27 cellular contexts compared by ENCODE assay signal in the genomic region with DNA sequence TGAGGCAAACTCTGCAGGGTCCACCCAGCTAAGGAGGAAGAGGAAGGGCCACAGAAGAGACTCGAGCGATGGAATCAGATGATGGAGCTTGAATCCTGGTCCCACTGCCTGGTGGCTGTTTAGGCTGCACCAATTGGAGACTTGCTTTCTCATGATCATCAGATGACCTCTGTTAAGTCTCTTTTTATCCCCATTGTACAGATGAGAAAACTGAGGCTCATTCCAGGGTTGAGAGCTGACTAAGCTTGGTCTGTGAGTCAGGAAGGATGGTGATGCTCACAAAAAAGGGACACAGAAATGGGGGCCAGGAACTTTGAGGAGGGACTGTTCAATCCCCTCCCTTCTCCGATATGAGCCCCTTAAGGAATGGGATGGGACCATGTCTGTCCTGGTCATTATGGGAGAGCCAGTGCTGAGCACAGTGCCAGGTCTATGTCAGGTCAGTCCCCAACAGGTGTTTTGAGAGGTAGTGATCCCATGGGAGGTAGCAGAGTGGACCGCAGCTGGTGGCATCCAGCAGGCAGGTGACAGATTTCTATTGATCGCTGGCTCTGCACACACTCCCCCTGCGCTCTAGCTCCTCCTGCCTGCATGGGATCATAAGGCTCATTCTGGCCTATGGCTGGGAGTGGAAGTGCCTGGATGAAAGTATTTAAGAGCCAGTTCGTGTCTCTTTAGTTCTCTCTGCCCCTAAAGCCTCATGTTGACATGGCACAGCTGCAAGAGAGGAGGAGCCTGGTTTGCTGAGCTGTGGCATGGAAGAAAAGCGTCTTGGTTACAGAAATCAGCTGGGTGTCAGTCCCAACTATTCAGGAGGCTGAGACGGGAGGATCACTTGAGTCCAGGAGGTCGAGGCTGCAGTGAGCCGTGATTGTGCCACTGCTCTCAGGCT. TPM values are rescaled to one million over a fixed set of nuclear protein-coding genes. Genes with fewer than 3 reads are reported as not detected.
DNase-seq lines count a peak whose midpoint lies in the region; ATAC-seq and TF ChIP-seq lines count a peak whose summit lies in the region.
"Had no signal": no experiment of that assay in that cellular context is flagged by ENCODE, and none has a peak within 500 bp of the region (broad histone marks: within the 10 kb centered on the region; RNA-seq: fewer than 3 reads in every experiment).

No MANE protein-coding gene starts in this region.

- H3K9me3 Mint-ChIP-seq in activated T-helper 17 cell treated with anti-CD3 and anti-CD28 coated beads, Interleukin-2, amount 50 U/mL, for 72 hours, result peaks cover 5% of the 10 kb centered on the region
- H3K9me3 Mint-ChIP-seq: activated naive CD4-positive, alpha-beta T cell treated with anti-CD3 and anti-CD28 coated beads, Interleukin-2, amount 50 U/mL, for 24 hours had no signal

- no peak overlapping the region for H3K27ac ChIP-seq in tibial artery
- H3K27ac ChIP-seq: C4-2B, esophagus squamous epithelium, gastrocnemius medialis, sigmoid colon, stomach, tibial nerve had no signal

- H3K27me3 ChIP-seq in H7 (ENCODE audit: control insufficient read depth, insufficient read depth, low read length) (no peaks in the 10 kb centered on the region), tibial artery (no peaks in the 10 kb centered on the region)
- H3K27me3 ChIP-seq: esophagus squamous epithelium, gastrocnemius medialis, sigmoid colon, stomach, tibial nerve had no signal

- H3K27me3 Mint-ChIP-seq in activated T-helper 17 cell treated with anti-CD3 and anti-CD28 coated beads, Interleukin-2, amount 50 U/mL, for 72 hours, result no peaks in the 10 kb centered on the region
- H3K27me3 Mint-ChIP-seq: activated naive CD4-positive, alpha-beta T cell treated with anti-CD3 and anti-CD28 coated beads, Interleukin-2, amount 50 U/mL, for 24 hours; natural killer cell treated with Interleukin-12 subunit alpha and Interleukin-12 subunit beta and Interleukin-15 and Interleukin-18, amount 100 ng/mL, for 72 hours had no signal

- H3K27ac Mint-ChIP-seq in activated T-helper 17 cell treated with anti-CD3 and anti-CD28 coated beads, Interleukin-2, amount 50 U/mL, for 72 hours, result peak overlapping the region; percentile 22
- H3K27ac Mint-ChIP-seq: activated naive CD4-positive, alpha-beta T cell treated with anti-CD3 and anti-CD28 coated beads, Interleukin-2, amount 50 U/mL, for 24 hours; immature natural killer cell; natural killer cell treated with Interleukin-12 subunit alpha and Interleukin-12 subunit beta and Interleukin-15 and Interleukin-18, amount 100 ng/mL, for 72 hours had no signal

- no peaks in the 10 kb centered on the region for H3K4me1 ChIP-seq in tibial artery
- H3K4me1 ChIP-seq: esophagus squamous epithelium, gastrocnemius medialis, sigmoid colon, stomach, tibial nerve had no signal

- TF ChIP-seq CTCF in tibial artery (IDR thresholded peaks at IDR 0.05) (no peak), GM10248 (IDR thresholded peaks at IDR 0.05; ENCODE audit: control extremely low read depth, extremely low read depth, low read depth, missing control alignments) (no peak)

- POLR2A ChIA-PET in GM10248 (lab: Yijun Ruan, JAX), result no interaction called here

- H3K4me3 Mint-ChIP-seq in activated T-helper 17 cell treated with anti-CD3 and anti-CD28 coated beads, Interleukin-2, amount 50 U/mL, for 72 hours, result no peak overlapping the region
- H3K4me3 Mint-ChIP-seq: activated naive CD4-positive, alpha-beta T cell treated with anti-CD3 and anti-CD28 coated beads, Interleukin-2, amount 50 U/mL, for 24 hours; immature natural killer cell; natural killer cell treated with Interleukin-12 subunit alpha and Interleukin-12 subunit beta and Interleukin-15 and Interleukin-18, amount 100 ng/mL, for 72 hours had no signal

- DNase-seq in H7 (peak; percentile 49), NCI-H146 treated with DMSO at 0.1 percent for 48 hours (lab: John Stamatoyannopoulos, UW; ENCODE audit: unreplicated experiment) (peak; percentile 59), myocyte (ENCODE audit: low read depth) (peak; percentile 24), tibial artery (no peak), GM10248 (ENCODE audit: extremely low spot score) (no peak)
- DNase-seq: activated CD4-positive, alpha-beta T cell treated with anti-CD3 and anti-CD28 coated beads, Interleukin-2, amount 50 U/mL, for 1 hour; esophagus squamous epithelium; gastrocnemius medialis; GOT3; hippocampal formation; immature natural killer cell; KBM-7; left ventricle myocardium superior; midbrain; NCI-H187 treated with DMSO at 0.1 percent for 48 hours; NCI-H774; posterior cingulate gyrus; sigmoid colon; stimulated activated CD4-positive, alpha-beta T cell treated with anti-CD3 and anti-CD28 coated beads, Interleukin-15, amount 100 ng/mL, for 24 hours; stomach; T-helper 9 cell had no signal

- H3K36me3 ChIP-seq in H7 (replicated peaks; ENCODE audit: control insufficient read depth, insufficient read depth, low read length) (no peaks in the 10 kb centered on the region), tibial artery (peaks cover 2 to 7% (median 4%) of the 10 kb centered on the region in 3 donors)
- H3K36me3 ChIP-seq: esophagus squamous epithelium, gastrocnemius medialis, sigmoid colon had no signal

- no peak for ATAC-seq in activated T-helper 17 cell treated with anti-CD3 and anti-CD28 coated beads, Interleukin-2, amount 50 U/mL, for 72 hours (replicated peaks)
- no peak for ATAC-seq in GM21786 (IDR thresholded peaks at IDR 0.05; ENCODE audit: unreplicated experiment)
- ATAC-seq: gastrocnemius medialis, left ventricle myocardium superior had no signal

- H3K4me1 Mint-ChIP-seq in activated T-helper 17 cell treated with anti-CD3 and anti-CD28 coated beads, Interleukin-2, amount 50 U/mL, for 72 hours, result no peaks in the 10 kb centered on the region
- H3K4me1 Mint-ChIP-seq: activated naive CD4-positive, alpha-beta T cell treated with anti-CD3 and anti-CD28 coated beads, Interleukin-2, amount 50 U/mL, for 24 hours; immature natural killer cell had no signal

- CTCF ChIA-PET in GM10248 (lab: Yijun Ruan, JAX), result interaction anchor here (1.0 to 8.4 kb wide), 4 partner anchors 11 to 629 kb away, joined by 3 to 83 read pairs (median 4); partner anchors contain the start of gene CNEP1R1

- no peaks in the 10 kb centered on the region for H3K36me3 Mint-ChIP-seq in activated T-helper 17 cell treated with anti-CD3 and anti-CD28 coated beads, Interleukin-2, amount 50 U/mL, for 72 hours (ENCODE audit: low read depth)
- H3K36me3 Mint-ChIP-seq: natural killer cell treated with Interleukin-12 subunit alpha and Interleukin-12 subunit beta and Interleukin-15 and Interleukin-18, amount 100 ng/mL, for 72 hours had no signal

- H3K9me3 ChIP-seq in tibial artery, result no peaks in the 10 kb centered on the region
- H3K9me3 ChIP-seq: esophagus squamous epithelium, gastrocnemius medialis, sigmoid colon, stomach, tibial nerve had no signal

- intact Hi-C loops in tibial artery (cut with DNase I; ENCODE audit: low total_unique reads), result no loop called here

- H3K4me3 ChIP-seq in H7 (ENCODE audit: insufficient read depth, low read depth, low read length) (no peak overlapping the region), tibial artery (no peak overlapping the region)
- H3K4me3 ChIP-seq: esophagus squamous epithelium, gastrocnemius medialis, sigmoid colon, stomach, tibial nerve had no signal

RNA-seq across cellular contexts. Expression of gene SNX20, which starts 27.2 kb away (rescaled TPM):
- not detected in 2 replicates for total RNA-seq in H7 (2014; rRNA removed; shearing (Covaris generic))
- total RNA-seq in activated T-helper 17 cell treated with anti-CD3 and anti-CD28 coated beads, Interleukin-2, amount 50 U/mL, for 72 hours, result 10 to 100 TPM; 53.9 to 96.9 TPM
- total RNA-seq in myocyte, result 0.36 and 1.1 TPM in 2 replicates
- polyA plus RNA-seq in myocyte (2012), result 0.18 TPM

RNA-seq across cellular contexts. Expression of gene NOD2, which starts 39.5 kb away (rescaled TPM):
- total RNA-seq in H7 (2014; rRNA removed; shearing (Covaris generic)), result 0.33 TPM in 1 of 2 replicates, not detected in the other
- total RNA-seq in activated T-helper 17 cell treated with anti-CD3 and anti-CD28 coated beads, Interleukin-2, amount 50 U/mL, for 72 hours, result 10 to 100 TPM in 1 of 2 donors, 1 to 10 TPM in 1; 7.6 to 28.4 TPM
- total RNA-seq in myocyte, result 0.31 and 0.99 TPM in 2 replicates
- 0.26 TPM for polyA plus RNA-seq in myocyte (2012)

Comparison
In these comparisons a context has a peak if more than half of its experiments do, and no peak if none do; other contexts are left out.
1. DNase-seq: peak in H7 (single experiment), NCI-H146 treated with DMSO at 0.1 percent for 48 hours (single experiment) and myocyte (single experiment); none in tibial artery (0 of 2) and GM10248 (single experiment).
2. RNA of gene SNX20, which starts 27.2 kb away (total RNA-seq): 53.9 to 96.9 TPM in activated T-helper 17 cell treated with anti-CD3 and anti-CD28 coated beads, Interleukin-2, amount 50 U/mL, for 72 hours; 0.36 to 1.1 TPM in myocyte and not detected in H7; every median in the first group is over 10 times any median in the second.